ENCODE assay signal across 8 cellular contexts in the genomic region with DNA sequence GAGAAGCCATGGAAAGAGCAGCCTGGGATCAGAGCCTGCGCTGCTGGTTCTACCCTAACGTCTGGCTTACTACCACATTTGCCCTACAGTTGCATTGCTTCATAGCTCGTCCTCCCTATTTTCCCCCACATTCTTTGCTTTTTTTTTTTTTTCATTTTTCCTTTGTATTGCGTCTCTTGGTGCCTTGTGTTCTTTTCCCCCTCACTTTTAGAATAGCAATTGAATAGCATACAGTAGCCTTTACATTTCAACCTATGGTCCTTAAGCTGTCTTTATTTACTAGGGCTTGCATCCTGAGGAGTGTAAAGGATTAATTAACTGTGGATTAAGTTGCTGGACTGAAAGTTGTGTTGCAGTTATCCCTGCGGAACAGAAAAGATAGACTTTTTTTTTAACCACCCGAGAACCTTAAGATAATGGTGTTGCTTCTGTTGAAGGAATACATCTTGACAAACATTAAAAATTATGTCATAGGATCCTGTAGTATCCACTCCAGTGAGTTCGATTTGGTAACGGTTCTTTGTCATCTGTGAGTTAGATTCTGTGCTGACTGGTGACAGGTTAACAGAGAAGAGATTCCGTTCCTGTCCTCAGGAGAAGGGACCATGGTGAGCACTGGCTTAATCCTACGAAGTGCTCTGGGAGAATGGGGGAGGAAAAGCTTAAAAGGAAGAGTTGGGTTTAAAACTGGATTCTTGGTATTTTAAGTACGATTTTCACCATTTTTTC.
DNase-seq lines count a peak whose midpoint lies in the region; ATAC-seq lines count a peak whose summit lies in the region.

No MANE protein-coding gene starts in this region.

- no peaks in the 10 kb centered on the region for H3K36me3 Mint-ChIP-seq in effector memory CD8-positive, alpha-beta T cell (ENCODE audit: insufficient read depth)
- peaks cover 12% of the 10 kb centered on the region for H3K36me3 Mint-ChIP-seq in natural killer cell treated with Interleukin-12 subunit alpha and Interleukin-12 subunit beta and Interleukin-15 and Interleukin-18, amount 100 ng/mL, for 72 hours

- no peak for ATAC-seq in effector memory CD8-positive, alpha-beta T cell (replicated peaks)
- ATAC-seq in natural killer cell treated with Interleukin-12 subunit alpha and Interleukin-12 subunit beta and Interleukin-15 and Interleukin-18, amount 100 ng/mL, for 72 hours = no peak
- ATAC-seq in GM21381 (IDR thresholded peaks at IDR 0.05; ENCODE audit: unreplicated experiment) = no peak
- no peak for ATAC-seq in GM18909 (IDR thresholded peaks at IDR 0.05; ENCODE audit: poor library complexity, unreplicated experiment)

- peaks cover 18 to 20% of the 10 kb centered on the region in 2 donors for H3K27me3 Mint-ChIP-seq in effector memory CD8-positive, alpha-beta T cell
- peaks cover 14 to 15% of the 10 kb centered on the region in 2 donors for H3K27me3 Mint-ChIP-seq in natural killer cell treated with Interleukin-12 subunit alpha and Interleukin-12 subunit beta and Interleukin-15 and Interleukin-18, amount 100 ng/mL, for 72 hours

- H3K27me3 ChIP-seq in H7 (ENCODE audit: control insufficient read depth, insufficient read depth, low read length) (no peaks in the 10 kb centered on the region), NT2/D1 (ENCODE audit: insufficient read depth, insufficient read length) (no peaks in the 10 kb centered on the region)

- H3K36me3 ChIP-seq in H7 (replicated peaks; ENCODE audit: control insufficient read depth, insufficient read depth, low read length) (no peaks in the 10 kb centered on the region), NT2/D1 (ENCODE audit: insufficient read depth, insufficient read length, low read length) (no peaks in the 10 kb centered on the region)

- peaks cover 0 to 6% of the 10 kb centered on the region in 2 donors for H3K9me3 Mint-ChIP-seq in effector memory CD8-positive, alpha-beta T cell
- H3K9me3 Mint-ChIP-seq in natural killer cell treated with Interleukin-12 subunit alpha and Interleukin-12 subunit beta and Interleukin-15 and Interleukin-18, amount 100 ng/mL, for 72 hours = no peaks in the 10 kb centered on the region

- H3K27ac Mint-ChIP-seq in effector memory CD8-positive, alpha-beta T cell = no peak overlapping the region
- H3K27ac Mint-ChIP-seq in natural killer cell treated with Interleukin-12 subunit alpha and Interleukin-12 subunit beta and Interleukin-15 and Interleukin-18, amount 100 ng/mL, for 72 hours = no peak overlapping the region

- H3K9ac ChIP-seq in NT2/D1 (ENCODE audit: insufficient read length, low read depth) = peak overlapping the region; percentile 83

- no peaks in the 10 kb centered on the region for H3K9me3 ChIP-seq in NT2/D1 (ENCODE audit: insufficient read depth, low read length)

- in situ Hi-C loops in ACHN (cut with HindIII; ENCODE audit: low pct_ligation_motif_present, low pct_unique_long_range_greater_than_20kb, low sequenced_read_pairs) = no loop called here

- H3K4me3 ChIP-seq in H7 (ENCODE audit: insufficient read depth, low read depth, low read length) (peak overlapping the region; percentile 78), NT2/D1 (ENCODE audit: insufficient read length, low read depth) (peak overlapping the region; percentile 64)

- DNase-seq in ACHN (peak; percentile 36), H7 (peak; percentile 22), NT2/D1 (ENCODE audit: low read depth, low spot score) (no peak), ecto neural progenitor cell (ENCODE audit: low spot score) (no peak)
- DNase-seq in effector memory CD8-positive, alpha-beta T cell = no peak
- no peak for DNase-seq in natural killer cell treated with Interleukin-12 subunit alpha and Interleukin-12 subunit beta and Interleukin-15 and Interleukin-18, amount 100 ng/mL, for 72 hours (ENCODE audit: low spot score)

- peaks cover 0 to 2% of the 10 kb centered on the region in 2 donors for H3K4me1 Mint-ChIP-seq in effector memory CD8-positive, alpha-beta T cell (ENCODE audit: low read depth in 2 of 2)
- H3K4me1 Mint-ChIP-seq in natural killer cell treated with Interleukin-12 subunit alpha and Interleukin-12 subunit beta and Interleukin-15 and Interleukin-18, amount 100 ng/mL, for 72 hours (ENCODE audit: low read depth in 2 of 2) = peaks cover 7 to 9% of the 10 kb centered on the region in 2 donors

- peak overlapping the region; percentile 33 to 48 for H3K4me3 Mint-ChIP-seq in effector memory CD8-positive, alpha-beta T cell
- H3K4me3 Mint-ChIP-seq in natural killer cell treated with Interleukin-12 subunit alpha and Interleukin-12 subunit beta and Interleukin-15 and Interleukin-18, amount 100 ng/mL, for 72 hours = peak overlapping the region; percentile 57

- H3K4me1 ChIP-seq in NT2/D1 (ENCODE audit: insufficient read depth, insufficient read length) = no peaks in the 10 kb centered on the region

Comparison
In these comparisons a context has a peak if more than half of its experiments do, and no peak if none do; other contexts are left out.
1. DNase-seq: peak in ACHN (single experiment) and H7 (single experiment); none in NT2/D1 (single experiment), effector memory CD8-positive, alpha-beta T cell (0 of 3), natural killer cell treated with Interleukin-12 subunit alpha and Interleukin-12 subunit beta and Interleukin-15 and Interleukin-18, amount 100 ng/mL, for 72 hours (single experiment) and ecto neural progenitor cell (single experiment).